Comparison of ENCODE assay signal across 21 cellular contexts in the genomic region with DNA sequence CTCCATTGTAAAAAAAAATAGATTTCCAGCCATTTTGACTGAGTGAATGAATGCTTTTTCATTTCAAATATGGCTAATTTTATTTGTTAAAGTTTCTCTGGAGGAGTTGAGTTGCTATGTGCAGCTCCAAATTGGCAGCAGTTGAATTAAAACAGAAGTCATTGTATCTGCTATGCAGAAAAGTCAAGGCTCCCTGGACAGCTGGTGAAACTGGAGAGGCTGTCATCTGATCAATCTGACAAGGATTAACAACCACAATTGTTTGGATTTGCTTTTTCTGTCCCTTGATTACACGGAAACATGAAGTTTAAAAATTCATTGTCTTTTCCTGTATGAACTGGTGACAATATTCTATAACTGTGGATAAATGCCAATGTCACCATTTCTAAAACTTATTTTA.
DNase-seq lines count a peak whose midpoint lies in the region; TF ChIP-seq lines count a peak whose summit lies in the region.
"Had no signal": no experiment of that assay in that cellular context is flagged by ENCODE, and none has a peak within 500 bp of the region (broad histone marks: within the 10 kb centered on the region; RNA-seq: fewer than 3 reads in every experiment).

No MANE protein-coding gene starts in this region.

- H3K27ac ChIP-seq in WERI-Rb-1, result no peak overlapping the region
- H3K27ac ChIP-seq: GM23248, PC-9, SJSA1 had no signal

- H3K36me3 ChIP-seq in WERI-Rb-1, result no peaks in the 10 kb centered on the region
- H3K36me3 ChIP-seq: SJSA1 had no signal

- H3K4me1 Mint-ChIP-seq in CD14-positive monocyte, result no peaks in the 10 kb centered on the region
- H3K4me1 Mint-ChIP-seq: CD4-positive, CD25-positive, alpha-beta regulatory T cell had no signal

- no peaks in the 10 kb centered on the region for H3K27me3 ChIP-seq in WERI-Rb-1 (ENCODE audit: insufficient read depth, low read depth, severe bottlenecking)
- H3K27me3 ChIP-seq: SJSA1 had no signal

- H3K27ac Mint-ChIP-seq in CD14-positive monocyte, result no peak overlapping the region
- H3K27ac Mint-ChIP-seq: CD4-positive, CD25-positive, alpha-beta regulatory T cell had no signal

- H3K9me3 ChIP-seq in WERI-Rb-1 (ENCODE audit: severe bottlenecking), result no peaks in the 10 kb centered on the region
- H3K9me3 ChIP-seq: SJSA1 had no signal

- H3K36me3 Mint-ChIP-seq in CD14-positive monocyte, result no peaks in the 10 kb centered on the region
- H3K36me3 Mint-ChIP-seq: CD4-positive, CD25-positive, alpha-beta regulatory T cell had no signal

- intact Hi-C loops in CD14-positive monocyte (cut with micrococcal nuclease), result no loop called here

- H3K4me3 ChIP-seq in WERI-Rb-1 (ENCODE audit: low read depth, low read length), result no peak overlapping the region
- H3K4me3 ChIP-seq: GM23248, K562, PC-9, SJSA1 had no signal

- TF ChIP-seq CTCF in WERI-Rb-1 (IDR thresholded peaks at IDR 0.05; ENCODE audit: low read depth, low read length) (no peak), CD14-positive monocyte (IDR thresholded peaks at IDR 0.05) (no peak)

- DNase-seq in DMS153 (lab: John Stamatoyannopoulos, UW) (peak; percentile 6), DMS153 treated with DMSO at 0.1 percent for 48 hours (lab: John Stamatoyannopoulos, UW; ENCODE audit: unreplicated experiment) (no peak), NCI-H345 (lab: John Stamatoyannopoulos, UW) (peak; percentile 4), NCI-H345 treated with DMSO at 0.1 percent for 48 hours (lab: John Stamatoyannopoulos, UW; ENCODE audit: unreplicated experiment) (no peak), NCI-H2171 treated with DMSO at 0.1 percent for 48 hours (lab: John Stamatoyannopoulos, UW) (peak; percentile 67), WERI-Rb-1 (peak; percentile 13), A172 (ENCODE audit: low spot score) (no peak), CD14-positive monocyte (ENCODE audit: low spot score) (no peak)
- DNase-seq: 8988T; CD4-positive, CD25-positive, alpha-beta regulatory T cell; GM23248; H7; Kasumi-1; MV-4-11; NCI-H1694 treated with DMSO at 0.1 percent for 48 hours; NCI-H2227 treated with DMSO at 0.1 percent for 48 hours; NCI-H526; PC-9; T-helper 2 cell had no signal

- peaks cover 0 to 2% (median 0%) of the 10 kb centered on the region in 3 donors for H3K27me3 Mint-ChIP-seq in CD14-positive monocyte (ENCODE audit: low read depth in 3 of 3)
- H3K27me3 Mint-ChIP-seq: CD4-positive, CD25-positive, alpha-beta regulatory T cell had no signal

- no peak overlapping the region for H3K4me3 Mint-ChIP-seq in CD14-positive monocyte
- H3K4me3 Mint-ChIP-seq: CD4-positive, CD25-positive, alpha-beta regulatory T cell had no signal

- peaks cover 0 to 2% (median 0%) of the 10 kb centered on the region in 7 donors for H3K9me3 Mint-ChIP-seq in CD14-positive monocyte

Comparison
In these comparisons a context has a peak if more than half of its experiments do, and no peak if none do; other contexts are left out.
1. DNase-seq: peak in DMS153 (single experiment), NCI-H345 (single experiment), NCI-H2171 treated with DMSO at 0.1 percent for 48 hours (single experiment) and WERI-Rb-1 (single experiment); none in DMS153 treated with DMSO at 0.1 percent for 48 hours (single experiment), NCI-H345 treated with DMSO at 0.1 percent for 48 hours (single experiment), A172 (single experiment) and CD14-positive monocyte (single experiment).